In genomic region chr16:57045694-57046381, GRCh38 we compare ENCODE assay signal across 8 cellular contexts. TPM values are rescaled to one million over a fixed set of nuclear protein-coding genes. Genes with fewer than 3 reads are reported as not detected.
DNase-seq lines count a peak whose midpoint lies in the region; ATAC-seq and TF ChIP-seq lines count a peak whose summit lies in the region.

No MANE protein-coding gene starts in this region.

- H3K4me2 ChIP-seq in GM23338: no peak overlapping the region

- H3K36me3 ChIP-seq in BE2C: no peaks in the 10 kb centered on the region
- no peaks in the 10 kb centered on the region for H3K36me3 ChIP-seq in GM23338 (ENCODE audit: insufficient read depth)
- peaks cover 0 to 33% of the 10 kb centered on the region in 2 donors for H3K36me3 ChIP-seq in lung (ENCODE audit: control insufficient read depth in 2 of 2, insufficient read depth in 2 of 2, low read length in 2 of 2)
- H3K36me3 ChIP-seq in thoracic aorta: peaks cover 8% of the 10 kb centered on the region

- no peaks in the 10 kb centered on the region for H4K20me1 ChIP-seq in GM23338 (replicated peaks; ENCODE audit: insufficient read depth)

- no peak overlapping the region for H3K27ac ChIP-seq in GM23338 (ENCODE audit: low read depth)
- no peak overlapping the region for H3K27ac ChIP-seq in lung (ENCODE audit: low read depth in 1 of 2, low read length in 1 of 2)
- H3K27ac ChIP-seq in thoracic aorta: no peak overlapping the region

- H3K4me1 ChIP-seq in BE2C: no peaks in the 10 kb centered on the region; the same call in 1 of the 2 replicates
- H3K4me1 ChIP-seq in GM23338 (ENCODE audit: insufficient read depth): no peaks in the 10 kb centered on the region
- H3K4me1 ChIP-seq in lung (ENCODE audit: control insufficient read depth in 2 of 2, insufficient read depth in 2 of 2, low read length in 2 of 2): peaks cover 0 to 3% of the 10 kb centered on the region in 2 donors
- H3K4me1 ChIP-seq in thoracic aorta (ENCODE audit: control insufficient read depth in 1 of 2, low read depth in 2 of 2): peaks cover 0 to 9% of the 10 kb centered on the region in 2 donors

- TF ChIP-seq CTCF in BE2C (IDR thresholded peaks at IDR 0.05; ENCODE audit: low read depth, low read length): peak; percentile 86
- peak; percentile 59 to 88 for TF ChIP-seq CTCF in GM23338 (conservative IDR thresholded peaks at IDR 0.05; ENCODE audit: low read depth in 2 of 2)
- TF ChIP-seq CTCF in lung (IDR thresholded peaks at IDR 0.05; ENCODE audit: control extremely low read depth, extremely low read depth): peak; percentile 13
- TF ChIP-seq CTCF in thoracic aorta (IDR thresholded peaks at IDR 0.05): peak; percentile 47

- WGBS in lung, 2 donors: 59 to 65% methylated on average over 13 of the region's 13 CpGs

- no peaks in the 10 kb centered on the region for H3K79me2 ChIP-seq in GM23338 (replicated peaks; ENCODE audit: insufficient read depth)

- peak overlapping the region; percentile 81 for H2AFZ ChIP-seq in GM23338

- DNase-seq in BE2C (peak; percentile 80), GM23338 (ENCODE audit: low spot score) (peak; percentile 84), T follicular helper cell (ENCODE audit: low read depth) (peak; percentile 20), lung (ENCODE audit: low spot score) (no peak), thoracic aorta (ENCODE audit: low spot score) (peak; percentile 55), NCI-H2107 treated with DMSO at 0.1 percent for 48 hours (lab: John Stamatoyannopoulos, UW; ENCODE audit: unreplicated experiment) (no peak), NK-92 (lab: John Stamatoyannopoulos, UW; ENCODE audit: unreplicated experiment) (no peak)
- DNase-seq in effector CD8-positive, alpha-beta T cell (lab: John Stamatoyannopoulos, UW): peak; percentile 21

- ATAC-seq in GM23338 (peak; percentile 96), lung (ENCODE audit: insufficient read depth, low FRiP score) (no peak), thoracic aorta (ENCODE audit: insufficient number of reproducible peaks, low FRiP score, low read depth) (no peak)

- H3K4me3 ChIP-seq in BE2C (ENCODE audit: low read depth, low read length) (peak overlapping the region; percentile 34), GM23338 (0 out of 2 replicates have a peak overlapping the region, but pooled peaks have one; percentile 28), lung (no peak overlapping the region), thoracic aorta (peak overlapping the region; percentile 54)

- peaks cover 15% of the 10 kb centered on the region for H3K27me3 Mint-ChIP-seq in GM23338 (ENCODE audit: insufficient read depth, low read depth, poor library complexity)

- no peaks in the 10 kb centered on the region for H3F3A ChIP-seq in GM23338 (replicated peaks; ENCODE audit: low read depth)

- no peaks in the 10 kb centered on the region for H3K9me2 ChIP-seq in GM23338 (ENCODE audit: insufficient read depth)

- peaks cover 18% of the 10 kb centered on the region for H3K4me1 Mint-ChIP-seq in GM23338

- peaks cover 7% of the 10 kb centered on the region; the same call in 2 of the 3 replicates for H3K36me3 Mint-ChIP-seq in GM23338 (ENCODE audit: low read depth)

- peaks cover 7% of the 10 kb centered on the region; the same call in 1 of the 3 replicates for H3K9me3 Mint-ChIP-seq in GM23338

- H3K27me3 ChIP-seq in BE2C (no peaks in the 10 kb centered on the region), GM23338 (ENCODE audit: insufficient read depth) (no peaks in the 10 kb centered on the region), lung (ENCODE audit: control insufficient read depth, insufficient read depth) (no peaks in the 10 kb centered on the region), thoracic aorta (replicated peaks; ENCODE audit: insufficient read depth) (no peaks in the 10 kb centered on the region)

- H3K9me3 ChIP-seq in BE2C (no peaks in the 10 kb centered on the region), lung (ENCODE audit: control insufficient read depth in 2 of 2, insufficient read depth in 1 of 2, low read length in 1 of 2) (no peaks in the 10 kb centered on the region), thoracic aorta (no peaks in the 10 kb centered on the region)

- H3K27ac Mint-ChIP-seq in GM23338: no peak overlapping the region

- peak overlapping the region; percentile 7; the same call in 1 of the 3 replicates for H3K4me3 Mint-ChIP-seq in GM23338

TF ChIP-seq in GM23338, 12 proteins besides CTCF, POLR2A, EP300 and RAD21 (continues in another document):
- no peak for TF ChIP-seq POLR2AphosphoS5 (IDR thresholded peaks at IDR 0.05; ENCODE audit: low read depth)
- TF ChIP-seq EZH2 (IDR thresholded peaks at IDR 0.05; ENCODE audit: low read depth, unreplicated experiment): no peak
- no peak for TF ChIP-seq ZNF331 (CRISPR knock-in tag; IDR thresholded peaks at IDR 0.05; ENCODE audit: low read depth)
- no peak for TF ChIP-seq EZH2phosphoT487 (IDR thresholded peaks at IDR 0.05; ENCODE audit: unreplicated experiment)
- no peak for TF ChIP-seq JUNB (IDR thresholded peaks at IDR 0.05; ENCODE audit: unreplicated experiment)
- TF ChIP-seq CREB1 (CRISPR knock-in tag; IDR thresholded peaks at IDR 0.05; ENCODE audit: low read depth): no peak
- TF ChIP-seq STAT1 (IDR thresholded peaks at IDR 0.05; ENCODE audit: unreplicated experiment): no peak
- no peak for TF ChIP-seq ZNF462 (CRISPR knock-in tag; IDR thresholded peaks at IDR 0.05)
- no peak for TF ChIP-seq NANOG (IDR thresholded peaks at IDR 0.05; ENCODE audit: borderline replicate concordance)

RNA-seq across cellular contexts. Expression of gene CPNE2, which starts 46.5 kb away (rescaled TPM):
- 28.1 TPM for polyA plus RNA-seq in BE2C (2012; ENCODE audit: insufficient read depth, insufficient read length, low read depth)
- 11.3 and 14.2 TPM in 2 replicates for total RNA-seq in GM23338 (2014; rRNA removed; shearing (Covaris generic))
- polyA plus RNA-seq in GM23338 (2016; fragmentation: Nextera tagmentation; extraction: Ambion mirVana) (7.1 and 9.5 TPM in 2 replicates), lung (10 to 100 TPM; 57.3 to 76.3 TPM)
- total RNA-seq in lung (10 to 100 TPM; 38.1 to 47.2 TPM), thoracic aorta (10 to 100 TPM; 28.3 to 47.4 TPM)

RNA-seq across cellular contexts. Expression of gene NLRC5, which starts 56.5 kb away (rescaled TPM):
- 11.6 TPM for polyA plus RNA-seq in BE2C (2012; ENCODE audit: insufficient read depth, insufficient read length, low read depth)
- total RNA-seq in GM23338 (2014; rRNA removed; shearing (Covaris generic)): 3.9 and 8.1 TPM in 2 replicates
- 1.4 and 2.3 TPM in 2 replicates for polyA plus RNA-seq in GM23338 (2016; fragmentation: Nextera tagmentation; extraction: Ambion mirVana)
- 10 to 100 TPM; 24.3 to 46.4 TPM for total RNA-seq in lung
- 10 to 100 TPM; 23.9 to 37.9 TPM for polyA plus RNA-seq in lung
- total RNA-seq in thoracic aorta: 10 to 100 TPM; 51.0 to 54.4 TPM

Comparison
In these comparisons a context has a peak if more than half of its experiments do, and no peak if none do; other contexts are left out.
1. DNase-seq: peak in BE2C (single experiment), GM23338 (single experiment), T follicular helper cell (single experiment), effector CD8-positive, alpha-beta T cell (single experiment) and thoracic aorta (single experiment); none in lung (single experiment), NCI-H2107 treated with DMSO at 0.1 percent for 48 hours (single experiment) and NK-92 (single experiment).
2. CTCF ChIP-seq: peak in every context shown above with its lines; median percentile 86 in BE2C; 74 in GM23338; 47 in thoracic aorta; 13 in lung.